28 cellular contexts compared by ENCODE assay signal in the genomic region with DNA sequence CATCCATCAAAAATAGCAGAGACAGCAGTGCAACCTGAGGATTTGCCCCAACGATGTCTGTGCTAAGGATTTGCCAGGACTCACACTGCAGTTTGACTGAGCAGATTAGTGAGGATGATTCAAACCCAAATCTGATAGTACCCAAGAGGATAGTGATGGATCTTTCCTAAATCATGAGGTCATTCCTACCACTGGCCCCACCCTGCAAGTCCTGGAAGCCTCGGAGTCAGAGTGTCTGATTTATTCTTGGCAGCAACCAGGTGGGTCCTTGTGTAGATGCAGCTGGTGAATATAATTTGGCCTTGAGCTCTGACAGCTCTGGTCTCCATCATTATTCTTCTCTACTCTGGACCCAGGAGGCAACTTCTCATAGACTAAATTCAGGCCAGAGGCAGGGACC.
"Had no signal": no experiment of that assay in that cellular context is flagged by ENCODE, and none has a peak within 500 bp of the region (broad histone marks: within the 10 kb centered on the region; RNA-seq: fewer than 3 reads in every experiment).

No MANE protein-coding gene starts in this region.

- H2AFZ ChIP-seq: hepatocyte, neural progenitor cell, parathyroid adenoma had no signal

- H3K9ac ChIP-seq: neural progenitor cell, parathyroid adenoma had no signal

- H3K27ac ChIP-seq: esophagus muscularis mucosa, gastroesophageal sphincter, hepatocyte, left ventricle myocardium inferior, neural progenitor cell, parathyroid adenoma, psoas muscle, spleen, upper lobe of left lung, vagina had no signal

- H3K4me3 ChIP-seq: esophagus muscularis mucosa, gastroesophageal sphincter, hepatocyte, left ventricle myocardium inferior, lung, neural progenitor cell, psoas muscle, spleen, upper lobe of left lung, vagina had no signal

- H3K79me2 ChIP-seq: hepatocyte, parathyroid adenoma had no signal

- DNase-seq: activated CD4-positive, alpha-beta memory T cell treated with anti-CD3 and anti-CD28 coated beads for 36 hours; activated CD4-positive, alpha-beta T cell treated with anti-CD3 and anti-CD28 coated beads, Interleukin-2, amount 10 ng/mL, durations not matched to agents 24 days and 14 days; activated CD4-positive, CD25-positive, alpha-beta regulatory T cell treated with anti-CD3 and anti-CD28 coated beads, Interleukin-2, amount 50 U/mL, for 72 hours; activated CD8-positive, alpha-beta memory T cell treated with anti-CD3 and anti-CD28 coated beads, Interleukin-2, amount 50 U/mL, for 4 hours; activated naive CD8-positive, alpha-beta T cell treated with anti-CD3 and anti-CD28 coated beads, Interleukin-2, amount 50 U/mL, for 24 hours; activated T-cell treated with anti-CD3 and anti-CD28 coated beads, Interleukin-2, amount 50 U/mL, for 48 hours; dermis blood vessel endothelial cell; effector CD4-positive, alpha-beta T cell; left ventricle myocardium inferior; mesendoderm; natural killer cell; occipital lobe; psoas muscle; spleen; stimulated activated naive CD8-positive, alpha-beta T cell treated with anti-CD3 and anti-CD28 coated beads, Interleukin-15, Interleukin-2, amounts not matched to agents 100 U/mL and 50 U/mL, for 24 hours; T-helper 9 cell; upper lobe of left lung had no signal

- H3K36me3 Mint-ChIP-seq: activated CD4-positive, alpha-beta memory T cell treated with anti-CD3 and anti-CD28 coated beads for 36 hours; activated naive CD4-positive, alpha-beta T cell treated with anti-CD3 and anti-CD28 coated beads, Interleukin-2, amount 50 U/mL, for 24 hours; natural killer cell; neural progenitor cell had no signal

- H3K27me3 ChIP-seq: esophagus muscularis mucosa, gastroesophageal sphincter, hepatocyte, neural progenitor cell, upper lobe of left lung, vagina had no signal

- H3K4me3 Mint-ChIP-seq: activated CD4-positive, alpha-beta memory T cell treated with anti-CD3 and anti-CD28 coated beads for 36 hours; activated CD4-positive, alpha-beta T cell treated with anti-CD3 and anti-CD28 coated beads, Interleukin-2, amount 10 ng/mL, durations not matched to agents 24 days and 14 days; activated naive CD4-positive, alpha-beta T cell treated with anti-CD3 and anti-CD28 coated beads, Interleukin-2, amount 50 U/mL, for 24 hours; activated naive CD8-positive, alpha-beta T cell treated with anti-CD3 and anti-CD28 coated beads, Interleukin-2, amount 50 U/mL, for 24 hours; central memory CD8-positive, alpha-beta T cell; natural killer cell; neural progenitor cell; T-helper 1 cell treated with Interleukin-12 subunit alpha and Interleukin-12 subunit beta and Interleukin-4 antibody, amounts not matched to agents 30 μg/mL and 1 μg/mL, for 36 hours had no signal

- H3K4me1 Mint-ChIP-seq: activated CD4-positive, alpha-beta T cell treated with anti-CD3 and anti-CD28 coated beads, Interleukin-2, amount 10 ng/mL, durations not matched to agents 24 days and 14 days; activated naive CD4-positive, alpha-beta T cell treated with anti-CD3 and anti-CD28 coated beads, Interleukin-2, amount 50 U/mL, for 24 hours; activated naive CD8-positive, alpha-beta T cell treated with anti-CD3 and anti-CD28 coated beads, Interleukin-2, amount 50 U/mL, for 24 hours; central memory CD8-positive, alpha-beta T cell; natural killer cell; neural progenitor cell had no signal

- H3K36me3 ChIP-seq: esophagus muscularis mucosa, gastroesophageal sphincter, left ventricle myocardium inferior, neural progenitor cell, spleen, upper lobe of left lung, vagina had no signal

- H3K27ac Mint-ChIP-seq: activated CD4-positive, alpha-beta memory T cell treated with anti-CD3 and anti-CD28 coated beads for 36 hours; activated CD4-positive, alpha-beta T cell treated with anti-CD3 and anti-CD28 coated beads, Interleukin-2, amount 10 ng/mL, durations not matched to agents 24 days and 14 days; activated naive CD4-positive, alpha-beta T cell treated with anti-CD3 and anti-CD28 coated beads, Interleukin-2, amount 50 U/mL, for 24 hours; activated naive CD8-positive, alpha-beta T cell treated with anti-CD3 and anti-CD28 coated beads, Interleukin-2, amount 50 U/mL, for 24 hours; activated T-helper 2 cell treated with anti-CD3 and anti-CD28 coated beads, Interferon-gamma antibody, Interleukin-2, Interleukin-4, amounts not matched to agents 10 μg/mL and 5 μg/mL and 100 μg/mL, durations not matched to agents 14 hours and 24 hours and 36 hours; natural killer cell; neural progenitor cell; T-helper 1 cell treated with Interleukin-12 subunit alpha and Interleukin-12 subunit beta and Interleukin-4 antibody, amounts not matched to agents 30 μg/mL and 1 μg/mL, for 36 hours had no signal

- H3K4me2 ChIP-seq: hepatocyte, neural progenitor cell had no signal

- H3K4me1 ChIP-seq: esophagus muscularis mucosa, gastroesophageal sphincter, left ventricle myocardium inferior, parathyroid adenoma, psoas muscle, spleen, upper lobe of left lung, vagina had no signal

- H3K9me3 Mint-ChIP-seq: activated CD4-positive, alpha-beta memory T cell treated with anti-CD3 and anti-CD28 coated beads for 36 hours; activated CD4-positive, alpha-beta T cell treated with anti-CD3 and anti-CD28 coated beads, Interleukin-2, amount 10 ng/mL, durations not matched to agents 24 days and 14 days; activated naive CD4-positive, alpha-beta T cell treated with anti-CD3 and anti-CD28 coated beads, Interleukin-2, amount 50 U/mL, for 24 hours; activated naive CD8-positive, alpha-beta T cell treated with anti-CD3 and anti-CD28 coated beads, Interleukin-2, amount 50 U/mL, for 24 hours; activated T-helper 2 cell treated with anti-CD3 and anti-CD28 coated beads, Interferon-gamma antibody, Interleukin-2, Interleukin-4, amounts not matched to agents 10 μg/mL and 5 μg/mL and 100 μg/mL, durations not matched to agents 14 hours and 24 hours and 36 hours; central memory CD8-positive, alpha-beta T cell; natural killer cell; neural progenitor cell; T-helper 1 cell treated with Interleukin-12 subunit alpha and Interleukin-12 subunit beta and Interleukin-4 antibody, amounts not matched to agents 30 μg/mL and 1 μg/mL, for 36 hours had no signal

- ATAC-seq: activated naive CD8-positive, alpha-beta T cell treated with anti-CD3 and anti-CD28 coated beads, Interleukin-2, amount 50 U/mL, for 24 hours; gastroesophageal sphincter; natural killer cell; psoas muscle; stimulated activated naive CD8-positive, alpha-beta T cell treated with anti-CD3 and anti-CD28 coated beads, Interleukin-15, Interleukin-2, amounts not matched to agents 100 U/mL and 50 U/mL, for 24 hours had no signal

- H3K9me3 ChIP-seq: esophagus muscularis mucosa, gastroesophageal sphincter, left ventricle myocardium inferior, psoas muscle, spleen, upper lobe of left lung, vagina had no signal
